ENCODE assay signal across 8 cellular contexts in the genomic region with DNA sequence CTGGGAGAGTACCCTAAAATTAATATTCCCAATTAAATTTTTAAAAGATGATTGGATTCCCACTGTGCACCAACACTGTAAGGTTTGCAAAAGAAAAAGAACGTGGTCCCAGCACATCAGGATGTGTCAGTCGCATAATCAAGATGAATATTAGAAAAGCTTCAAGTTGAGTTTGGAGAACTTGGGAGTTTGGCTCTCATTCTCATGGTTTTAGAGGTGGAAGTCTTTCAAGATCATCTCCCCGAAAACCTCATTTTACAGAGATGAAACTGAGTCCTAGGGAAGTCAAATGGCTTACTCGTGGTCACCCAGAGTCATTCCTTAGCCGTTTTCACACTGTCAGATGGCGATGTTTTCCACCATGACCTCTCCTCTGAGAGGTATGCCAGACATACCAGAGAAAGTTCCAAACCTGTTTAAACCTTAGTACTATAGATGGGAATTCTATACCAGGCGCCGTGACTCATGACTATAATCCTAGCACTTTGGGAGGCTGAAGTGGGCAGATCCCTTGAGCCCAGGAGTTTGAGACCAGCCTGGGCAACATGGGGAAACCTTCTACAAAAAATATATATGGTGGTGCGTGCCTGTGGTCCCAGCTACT. TPM values are rescaled to one million over a fixed set of nuclear protein-coding genes. Genes with fewer than 3 reads are reported as not detected.
DNase-seq lines count a peak whose midpoint lies in the region; ATAC-seq and TF ChIP-seq lines count a peak whose summit lies in the region.

No MANE protein-coding gene starts in this region.

- H3K79me2 ChIP-seq in GM23248 (ENCODE audit: insufficient read depth) = peaks cover 55% of the 10 kb centered on the region

- no peaks in the 10 kb centered on the region for H3K9me2 ChIP-seq in GM23248 (ENCODE audit: insufficient read depth)

- peak overlapping the region; percentile 72 for H2AFZ ChIP-seq in GM23248

- H3K36me3 ChIP-seq in GM23248 (ENCODE audit: low read depth) = peaks cover 17% of the 10 kb centered on the region

- peak overlapping the region; percentile 91 for H3K4me3 Mint-ChIP-seq in T-helper 17 cell

- peak overlapping the region; percentile 89 for H3K9ac ChIP-seq in GM23248

- no peak for TF ChIP-seq CTCF in fibroblast of the aortic adventitia (IDR thresholded peaks at IDR 0.05; ENCODE audit: insufficient read depth, low read length)

- H3K27me3 ChIP-seq in GM23248 (replicated peaks; ENCODE audit: insufficient read depth) = no peaks in the 10 kb centered on the region

- H4K20me1 ChIP-seq in GM23248 (ENCODE audit: insufficient read depth) = no peaks in the 10 kb centered on the region

- ATAC-seq in T-helper 17 cell (no peak), HG03521 (IDR thresholded peaks at IDR 0.05; ENCODE audit: unreplicated experiment) (no peak), GM21447 (IDR thresholded peaks at IDR 0.05; ENCODE audit: unreplicated experiment) (no peak)

- H3K4me2 ChIP-seq in GM23248 (ENCODE audit: unreplicated experiment) = peak overlapping the region; percentile 83

- H3K27me3 Mint-ChIP-seq in T-helper 17 cell = no peaks in the 10 kb centered on the region

- H3F3A ChIP-seq in GM23248 (ENCODE audit: insufficient read depth) = peaks cover 36% of the 10 kb centered on the region

- peaks cover 7% of the 10 kb centered on the region for H3K36me3 Mint-ChIP-seq in T-helper 17 cell (ENCODE audit: low read depth)

- WGBS in GM23248 (ENCODE audit: low coverage in 1 of 2, low lambda C conversion rate in 2 of 2, missing lambda C conversion rate in 2 of 2), 2 experiments = 70 to 73% methylated on average over 9 of the region's 9 CpGs

- in situ Hi-C loops in GM23248 (cut with MboI) = no loop called here

- peak overlapping the region; percentile 72 for H3K27ac ChIP-seq in GM23248

- peaks cover 35% of the 10 kb centered on the region for H3K4me1 ChIP-seq in GM23248 (ENCODE audit: insufficient read depth)

- H3K9me3 ChIP-seq in GM23248 (ENCODE audit: low read depth) (peaks cover 5% of the 10 kb centered on the region), T-helper 17 cell (ENCODE audit: control insufficient read depth, low read length, poor library complexity, severe bottlenecking) (no peaks in the 10 kb centered on the region)

- DNase-seq in GM23248 = no peak
- no peak for DNase-seq in T-helper 17 cell
- no peak for DNase-seq in fibroblast of the aortic adventitia (ENCODE audit: low read depth)
- no peak for DNase-seq in skeletal muscle cell (ENCODE audit: low read depth)
- no peak for DNase-seq in Kasumi-1 (lab: John Stamatoyannopoulos, UW)
- no peak for DNase-seq in NCI-H1930 (lab: John Stamatoyannopoulos, UW)

- peaks cover 32% of the 10 kb centered on the region for H3K4me1 Mint-ChIP-seq in T-helper 17 cell

- H3K27ac Mint-ChIP-seq in T-helper 17 cell = peak overlapping the region; percentile 87

- peak overlapping the region; percentile 96 for H3K4me3 ChIP-seq in GM23248
- H3K4me3 ChIP-seq in fibroblast of the aortic adventitia (ENCODE audit: low read depth, low read length) = peak overlapping the region; percentile 83
- H3K4me3 ChIP-seq in skeletal muscle cell (ENCODE audit: low read depth, low read length) = peak overlapping the region; percentile 83

RNA-seq across cellular contexts. Expression of a gene that starts 1.2 kb away (rescaled TPM):
- total RNA-seq in GM23248 (2014; rRNA removed; shearing (Covaris generic)) = 24.4 and 27.4 TPM in 2 replicates
- polyA plus RNA-seq in GM23248 (2016; fragmentation: Nextera tagmentation; extraction: Ambion mirVana) = 26.8 and 29.9 TPM in 2 replicates
- total RNA-seq in T-helper 17 cell (100 to 1,000 TPM in 1 of 2 donors, 10 to 100 TPM in 1; 96.6 to 140 TPM), fibroblast of the aortic adventitia (ENCODE audit: low replicate concordance) (34.3 and 149 TPM in 2 replicates)
